In genomic region chr22:20017622-20017958, GRCh38 we compare ENCODE assay signal across 10 cellular contexts. TPM values are rescaled to one million over a fixed set of nuclear protein-coding genes. Genes with fewer than 3 reads are reported as not detected.
DNase-seq lines count a peak whose midpoint lies in the region; ATAC-seq and TF ChIP-seq lines count a peak whose summit lies in the region.
"Had no signal": no experiment of that assay in that cellular context is flagged by ENCODE, and none has a peak within 500 bp of the region (broad histone marks: within the 10 kb centered on the region; RNA-seq: fewer than 3 reads in every experiment).

No MANE protein-coding gene starts in this region.

- no peak overlapping the region for H2AFZ ChIP-seq in neural cell (ENCODE audit: low read depth, low read length)

- peak overlapping the region; percentile 69 for H3K4me3 ChIP-seq in CD8-positive, alpha-beta memory T cell (ENCODE audit: low read length)
- H3K4me3 ChIP-seq in Jurkat, Clone E6-1 (ENCODE audit: low read length): peak overlapping the region; percentile 69
- H3K4me3 ChIP-seq in dorsolateral prefrontal cortex (peak overlapping the region in 56 of 59 donors; percentile 58 to 98 (median 86)), neural cell (ENCODE audit: low read length) (peak overlapping the region; percentile 76)

- no peaks in the 10 kb centered on the region for H3K79me2 ChIP-seq in neural cell (replicated peaks; ENCODE audit: insufficient read depth, low read length)

- H3K27ac Mint-ChIP-seq in CD8-positive, alpha-beta memory T cell: peak overlapping the region in 4 of 8 donors; percentile 51 to 83 (median 68)

- H3F3A ChIP-seq in neural cell (ENCODE audit: insufficient read depth, low read length, poor library complexity, severe bottlenecking): no peaks in the 10 kb centered on the region

- H3K27me3 ChIP-seq in CD8-positive, alpha-beta memory T cell (ENCODE audit: insufficient read depth, low read length, poor library complexity, severe bottlenecking): no peaks in the 10 kb centered on the region
- H3K27me3 ChIP-seq in dorsolateral prefrontal cortex (no peaks in the 10 kb centered on the region), neural cell (ENCODE audit: insufficient read depth, low read depth, low read length) (peaks cover 21% of the 10 kb centered on the region)

- peak overlapping the region; percentile 85 to 96 (median 89) for H3K4me3 Mint-ChIP-seq in CD8-positive, alpha-beta memory T cell

- no peaks in the 10 kb centered on the region for H3K9me3 ChIP-seq in CD8-positive, alpha-beta memory T cell (ENCODE audit: low read length)
- no peaks in the 10 kb centered on the region for H3K9me3 ChIP-seq in neural cell (ENCODE audit: low read length)

- H3K9me3 Mint-ChIP-seq in CD8-positive, alpha-beta memory T cell: no peaks in the 10 kb centered on the region

- peak overlapping the region; percentile 50 for H3K27ac ChIP-seq in CD8-positive, alpha-beta memory T cell (ENCODE audit: low read depth, low read length)
- H3K27ac ChIP-seq in dorsolateral prefrontal cortex (peak overlapping the region in 5 of 59 donors; percentile 59 to 86 (median 81)), neural cell (ENCODE audit: low read length) (peak overlapping the region; percentile 46)

- H4K20me1 ChIP-seq in neural cell (ENCODE audit: insufficient read depth): no peaks in the 10 kb centered on the region

- CTCF ChIA-PET in CD8-positive, alpha-beta memory T cell (lab: Charles Lee): no interaction called here

- H3K9ac ChIP-seq in neural cell (ENCODE audit: low read length): peak overlapping the region; percentile 63

- peaks cover 33% of the 10 kb centered on the region for H3K4me1 ChIP-seq in CD8-positive, alpha-beta memory T cell (ENCODE audit: insufficient read depth, low read length)

- POLR2A ChIA-PET in CD8-positive, alpha-beta memory T cell (lab: Charles Lee): no interaction called here

- ATAC-seq in HG02571 (IDR thresholded peaks at IDR 0.05; ENCODE audit: unreplicated experiment): no peak

- H3K9me2 ChIP-seq in neural cell (ENCODE audit: insufficient read depth, low read length): no peaks in the 10 kb centered on the region

- TF ChIP-seq CTCF in dorsolateral prefrontal cortex (IDR thresholded peaks at IDR 0.05 in 54 of 56, conservative IDR thresholded peaks at IDR 0.05 in 2 of 56; ENCODE audit: low read depth in 1 of 56, partially characterized antibody in 56 of 56) (no peak), neural cell (IDR thresholded peaks at IDR 0.05; ENCODE audit: poor library complexity, severe bottlenecking) (no peak)

- peak in 1 of 5 donors; percentile 24 for DNase-seq in CD8-positive, alpha-beta memory T cell
- no peak for DNase-seq in Jurkat, Clone E6-1 (ENCODE audit: low read depth, low spot score)
- DNase-seq in dorsolateral prefrontal cortex (no peak), NCI-H1436 treated with DMSO at 0.1 percent for 48 hours (lab: John Stamatoyannopoulos, UW) (no peak), NCI-H446 (lab: John Stamatoyannopoulos, UW) (no peak), NCI-H2107 treated with DMSO at 0.1 percent for 48 hours (lab: John Stamatoyannopoulos, UW; ENCODE audit: unreplicated experiment) (no peak)
- DNase-seq: HCEC 1CT, NCI-H2081 had no signal

- H3K4me1 Mint-ChIP-seq in CD8-positive, alpha-beta memory T cell: peaks cover 24 to 37% (median 25%) of the 10 kb centered on the region in 3 donors

- peaks cover 0 to 6% (median 0%) of the 10 kb centered on the region in 3 donors for H3K36me3 Mint-ChIP-seq in CD8-positive, alpha-beta memory T cell

- TF ChIP-seq EP300 in neural cell (conservative IDR thresholded peaks at IDR 0.05; ENCODE audit: poor library complexity, severe bottlenecking): no peak

- intact Hi-C loops in dorsolateral prefrontal cortex (cut with DNase I): no loop called here

- no peaks in the 10 kb centered on the region for H3K36me3 ChIP-seq in CD8-positive, alpha-beta memory T cell (ENCODE audit: insufficient read depth, low read length)
- H3K36me3 ChIP-seq in neural cell (ENCODE audit: insufficient read depth, low read length): no peaks in the 10 kb centered on the region

- TF ChIP-seq RAD21 in neural cell (conservative IDR thresholded peaks at IDR 0.05): no peak

- H3K27me3 Mint-ChIP-seq in CD8-positive, alpha-beta memory T cell: no peaks in the 10 kb centered on the region

- peak overlapping the region; percentile 69 for H3K4me2 ChIP-seq in neural cell (ENCODE audit: low read length)

TF ChIP-seq in neural cell, 6 proteins besides CTCF, POLR2A, EP300 and RAD21:
- no peak for TF ChIP-seq REST (IDR thresholded peaks at IDR 0.05; ENCODE audit: borderline replicate concordance)
- no peak for TF ChIP-seq TAF1 (IDR thresholded peaks at IDR 0.05; ENCODE audit: low read depth)
- TF ChIP-seq POLR2AphosphoS5 (IDR thresholded peaks at IDR 0.05): no peak
- TF ChIP-seq SMC3 (conservative IDR thresholded peaks at IDR 0.05; ENCODE audit: poor library complexity): no peak
- TF ChIP-seq EZH2 (IDR thresholded peaks at IDR 0.05; ENCODE audit: borderline replicate concordance, insufficient read depth, low read length, poor library complexity, severe bottlenecking): no peak
- TF ChIP-seq MXI1 (conservative IDR thresholded peaks at IDR 0.05; ENCODE audit: poor library complexity, severe bottlenecking): no peak

RNA-seq across cellular contexts. Expression of gene ARVCF, which starts 1.0 kb away (rescaled TPM):
- 1 to 10 TPM; 1.4 to 1.8 TPM for total RNA-seq in CD8-positive, alpha-beta memory T cell
- polyA plus RNA-seq in CD8-positive, alpha-beta memory T cell: 0.92 TPM
- polyA plus RNA-seq in Jurkat, Clone E6-1 (2012; ENCODE audit: insufficient read depth, insufficient read length): 12.7 TPM
- 10 to 100 TPM; 14.8 to 57.2 (median 32.4) TPM for total RNA-seq in dorsolateral prefrontal cortex
- 112 and 134 TPM in 2 replicates for polyA plus RNA-seq in neural cell
- polyA minus RNA-seq in neural cell: 89.7 and 109 TPM in 2 replicates

RNA-seq across cellular contexts. Expression of gene TANGO2, which starts 3.3 kb away (rescaled TPM):
- total RNA-seq in CD8-positive, alpha-beta memory T cell: 10 to 100 TPM; 27.3 to 28.0 TPM
- 48.6 TPM for polyA plus RNA-seq in CD8-positive, alpha-beta memory T cell
- 14.8 TPM for polyA plus RNA-seq in Jurkat, Clone E6-1 (2012; ENCODE audit: insufficient read depth, insufficient read length)
- total RNA-seq in dorsolateral prefrontal cortex: 10 to 100 TPM; 45.5 to 81.1 (median 59.7) TPM
- 12.7 and 15.4 TPM in 2 replicates for polyA plus RNA-seq in neural cell
- 14.0 and 14.1 TPM in 2 replicates for polyA minus RNA-seq in neural cell

Comparison
In these comparisons a context has a peak if more than half of its experiments do, and no peak if none do; other contexts are left out.
1. RNA of gene ARVCF, which starts 1.0 kb away (total RNA-seq): 14.8 to 57.2 TPM in dorsolateral prefrontal cortex; 1.4 to 1.8 TPM in CD8-positive, alpha-beta memory T cell; every median in the first group is over 4 times any median in the second.
2. Peak in every context shown above with its lines, with median percentiles within 50 percentile points of each other: H3K4me3 ChIP-seq.